21 cellular contexts compared by ENCODE assay signal in genomic region chr9:36559036-36559695, GRCh38.
DNase-seq lines count a peak whose midpoint lies in the region; ATAC-seq and TF ChIP-seq lines count a peak whose summit lies in the region.
"Had no signal": no experiment of that assay in that cellular context is flagged by ENCODE, and none has a peak within 500 bp of the region (broad histone marks: within the 10 kb centered on the region; RNA-seq: fewer than 3 reads in every experiment).

No MANE protein-coding gene starts in this region.

- H2AFZ ChIP-seq in ACC112 (ENCODE audit: low read length, unreplicated experiment): peak overlapping the region; percentile 70

- H3K36me3 ChIP-seq in ACC112 (ENCODE audit: insufficient read depth, low read length): no peaks in the 10 kb centered on the region
- no peaks in the 10 kb centered on the region for H3K36me3 ChIP-seq in HUES6 (ENCODE audit: control insufficient read depth, insufficient read depth, low read length)
- H3K36me3 ChIP-seq: SJCRH30, tibial artery had no signal

- H3K9ac ChIP-seq in HUES6 (ENCODE audit: low read length): peak overlapping the region; percentile 26

- H3K27ac ChIP-seq in ACC112 (ENCODE audit: low read depth, low read length) (no peak overlapping the region), HUES6 (ENCODE audit: low read depth, low read length) (peak overlapping the region; percentile 61; the same call in 1 of the 2 replicates)
- H3K27ac ChIP-seq: A549, SJCRH30, skin epidermis, tibial artery had no signal

- no peak for ATAC-seq in GM18861 (IDR thresholded peaks at IDR 0.05; ENCODE audit: unreplicated experiment)
- ATAC-seq: A549; stimulated activated effector memory CD8-positive, alpha-beta T cell treated with anti-CD3 and anti-CD28 coated beads, Interleukin-12 subunit alpha, Interleukin-12 subunit beta, amount 100 ng/mL, for 72 hours had no signal

- no peaks in the 10 kb centered on the region for H3K9me3 ChIP-seq in HUES6 (ENCODE audit: control insufficient read depth, insufficient read depth, low read depth, low read length)
- H3K9me3 ChIP-seq: A549, SJCRH30, tibial artery had no signal

- TF ChIP-seq CTCF in astrocyte of the spinal cord (IDR thresholded peaks at IDR 0.05; ENCODE audit: low read depth, low read length): no peak

- no peaks in the 10 kb centered on the region for H3K79me2 ChIP-seq in ACC112 (ENCODE audit: control insufficient read depth, insufficient read depth, low read length, unreplicated experiment)

- no peaks in the 10 kb centered on the region for H3K27me3 ChIP-seq in ACC112 (ENCODE audit: insufficient read depth, low read length)
- no peaks in the 10 kb centered on the region for H3K27me3 ChIP-seq in HUES6 (ENCODE audit: control insufficient read depth, insufficient read depth, low read length)
- H3K27me3 ChIP-seq: SJCRH30 had no signal

- DNase-seq in astrocyte of the spinal cord (ENCODE audit: low read depth, low spot score) (peak; percentile 16), iPS DF 19.7 (ENCODE audit: low read depth, low spot score) (peak; percentile 38), NCI-H146 treated with DMSO at 0.1 percent for 48 hours (lab: John Stamatoyannopoulos, UW; ENCODE audit: unreplicated experiment) (no peak), NCI-H748 treated with DMSO at 0.1 percent for 48 hours (lab: John Stamatoyannopoulos, UW) (no peak), GM19238 (ENCODE audit: insufficient read length, low spot score) (no peak)
- DNase-seq: activated CD4-positive, alpha-beta T cell treated with anti-CD3 and anti-CD28 coated beads, Interleukin-2, amount 10 ng/mL, durations not matched to agents 7 days and 5 days; activated naive CD8-positive, alpha-beta T cell treated with anti-CD3 and anti-CD28 coated beads, Interleukin-2, amount 10 ng/mL, durations not matched to agents 7 days and 5 days; activated T-cell treated with anti-CD3 and anti-CD28 coated beads, Interleukin-2, amount 50 U/mL, for 24 hours; CD8-positive, alpha-beta memory T cell; KG1; NCI-H1417; NCI-H2227 treated with DMSO at 0.1 percent for 48 hours; SJCRH30; T1000; tibial artery had no signal

- H3K4me1 ChIP-seq in ACC112 (ENCODE audit: control insufficient read depth, insufficient read depth, low read length, unreplicated experiment) (peaks cover 4% of the 10 kb centered on the region), HUES6 (ENCODE audit: control insufficient read depth, insufficient read depth, low read length) (peaks cover 7% of the 10 kb centered on the region)
- H3K4me1 ChIP-seq: SJCRH30, tibial artery had no signal

- in situ Hi-C loops in astrocyte of the spinal cord (cut with HindIII; ENCODE audit: low sequenced_read_pairs): no loop called here

- H3K4me3 ChIP-seq in ACC112 (ENCODE audit: low read depth, low read length) (no peak overlapping the region), HUES6 (ENCODE audit: low read depth, low read length) (no peak overlapping the region), astrocyte of the spinal cord (ENCODE audit: low read depth, low read length) (no peak overlapping the region)
- H3K4me3 ChIP-seq: A549, SJCRH30, skin epidermis, tibial artery had no signal

Comparison
In these comparisons a context has a peak if more than half of its experiments do, and no peak if none do; other contexts are left out.
1. DNase-seq: peak in astrocyte of the spinal cord (single experiment) and iPS DF 19.7 (single experiment); none in NCI-H146 treated with DMSO at 0.1 percent for 48 hours (single experiment), NCI-H748 treated with DMSO at 0.1 percent for 48 hours (single experiment) and GM19238 (single experiment).